In the genomic region with DNA sequence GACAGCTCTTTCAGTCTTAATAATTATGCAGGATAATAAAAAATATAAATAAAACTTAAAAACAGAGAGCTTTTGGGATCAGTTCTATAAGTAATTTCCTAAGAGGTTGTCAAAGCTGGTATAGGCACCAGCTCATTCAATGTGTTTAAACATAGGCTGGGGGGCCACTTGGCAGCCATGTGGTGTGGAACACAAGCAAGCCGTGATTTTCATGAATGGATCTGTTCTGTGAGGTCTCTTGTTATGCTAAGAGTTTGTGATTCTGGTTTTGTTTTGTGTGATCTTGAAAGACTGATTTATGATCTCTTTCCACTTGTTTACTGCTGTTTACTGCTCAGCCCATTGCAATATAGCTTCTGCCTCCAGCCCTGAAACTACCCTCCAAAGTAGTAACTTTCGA, we compare ENCODE assay signal across 27 cellular contexts.
DNase-seq lines count a peak whose midpoint lies in the region; ATAC-seq, FAIRE-seq and TF ChIP-seq lines count a peak whose summit lies in the region.
"Had no signal": no experiment of that assay in that cellular context is flagged by ENCODE, and none has a peak within 500 bp of the region (broad histone marks: within the 10 kb centered on the region; RNA-seq: fewer than 3 reads in every experiment).

No MANE protein-coding gene starts in this region.

- in situ Hi-C loops in HAP-1 (cut with MboI; ENCODE audit: low sequenced_read_pairs) (no loop called here), K562 (cut with MboI) (no loop called here)

- no peak overlapping the region for H3K27ac ChIP-seq in K562 (ENCODE audit: extremely low read depth, low read depth, low read length)
- H3K27ac ChIP-seq: BLaER1 had no signal

- H4K20me1 ChIP-seq in K562 (replicated peaks; ENCODE audit: control insufficient read depth, insufficient read depth, low read length), result no peaks in the 10 kb centered on the region
- H4K20me1 ChIP-seq: BLaER1 had no signal

- no peak for FAIRE-seq in K562 (lab: Jason Lieb, UNC)
- FAIRE-seq in urothelium cell line (lab: Jason Lieb, UNC), result no peak
- FAIRE-seq: A204.1, GM12878, GM12892, GM18507 had no signal

- TF ChIP-seq EP300 in K562 (IDR thresholded peaks at IDR 0.05; ENCODE audit: low read length), result no peak

- no peaks in the 10 kb centered on the region for H3K36me3 ChIP-seq in HAP-1 (replicated peaks)
- H3K36me3 ChIP-seq in K562 (ENCODE audit: control insufficient read depth, insufficient read depth, low read length), result no peaks in the 10 kb centered on the region
- H3K36me3 ChIP-seq: BE2C had no signal

- H3K9me3 ChIP-seq in HAP-1, result no peaks in the 10 kb centered on the region
- H3K9me3 ChIP-seq in K562 (replicated peaks; ENCODE audit: control insufficient read depth, insufficient read depth, low read depth, low read length), result no peaks in the 10 kb centered on the region
- H3K9me3 ChIP-seq: BE2C, BLaER1 had no signal

- H3K27me3 Mint-ChIP-seq in mesothelial cell of epicardium (ENCODE audit: low read depth), result no peaks in the 10 kb centered on the region
- H3K27me3 Mint-ChIP-seq in progenitor cell of endocrine pancreas, result no peaks in the 10 kb centered on the region
- H3K27me3 Mint-ChIP-seq: CD4-positive, alpha-beta memory T cell; CD4-positive, CD25-positive, alpha-beta regulatory T cell had no signal

- H3K4me2 ChIP-seq in K562 (ENCODE audit: insufficient read depth, low read length), result no peak overlapping the region
- H3K4me2 ChIP-seq: BLaER1 had no signal

- TF ChIP-seq POLR2A in K562 (conservative IDR thresholded peaks at IDR 0.05), result no peak

- no peak for TF ChIP-seq RAD21 in K562 (CRISPR knock-in tag; conservative IDR thresholded peaks at IDR 0.05 in 1 of 2, IDR thresholded peaks at IDR 0.05 in 1 of 2)

- POLR2A ChIA-PET in K562 (lab: Yijun Ruan, JAX), result no interaction called here

- no TSS peak for BruUV-seq in K562 (replicated peaks; lab: Mats Ljungman, UMichigan)

- peaks cover 43% of the 10 kb centered on the region for H3K4me1 Mint-ChIP-seq in mesothelial cell of epicardium
- peaks cover 19% of the 10 kb centered on the region for H3K4me1 Mint-ChIP-seq in progenitor cell of endocrine pancreas (ENCODE audit: low read depth)
- H3K4me1 Mint-ChIP-seq: CD4-positive, alpha-beta memory T cell; CD8-positive, alpha-beta memory T cell had no signal

- H3K4me3 ChIP-seq in HAP-1, result no peak overlapping the region
- H3K4me3 ChIP-seq in K562, result no peak overlapping the region
- H3K4me3 ChIP-seq: BLaER1, GM12878 had no signal

- no peak for ATAC-seq in K562
- ATAC-seq: GM12878 had no signal

- DNase-seq in HAP-1 (ENCODE audit: low spot score in 2 of 2) (peak; percentile 70 to 72), K562 (ENCODE audit: extremely low read depth in 1 of 4, low spot score in 3 of 4) (no peak), mesothelial cell of epicardium (ENCODE audit: low spot score in 2 of 2, unreplicated experiment in 2 of 2) (no peak), urothelium cell line (ENCODE audit: low spot score) (no peak), progenitor cell of endocrine pancreas (ENCODE audit: low spot score, unreplicated experiment) (no peak)
- no peak for DNase-seq in activated CD4-positive, alpha-beta T cell treated with anti-CD3 and anti-CD28 coated beads, Interleukin-2, amount 50 U/mL, for 4 hours
- DNase-seq: 8988T; ACHN; BE2C; C1 segment of cervical spinal cord; CD4-positive, alpha-beta memory T cell; CD4-positive, CD25-positive, alpha-beta regulatory T cell; CD8-positive, alpha-beta memory T cell; COR-L47; DMS 273 treated with DMSO at 0.1 percent for 48 hours; DMS153; DMS53; DMS79; DND-41; EL; GDM1 had no signal

- H3K4me1 ChIP-seq in HAP-1 (peaks cover 19% of the 10 kb centered on the region), K562 (replicated peaks in 1 of 2; ENCODE audit: control insufficient read depth in 2 of 2, insufficient read depth in 2 of 2, low read length in 2 of 2) (no peaks in the 10 kb centered on the region; a peak in 1 of 5 replicates)
- H3K4me1 ChIP-seq: BE2C, BLaER1 had no signal

- no peak overlapping the region for H3K9ac ChIP-seq in K562 (ENCODE audit: insufficient read depth in 1 of 2, low read depth in 2 of 2, low read length in 2 of 2)
- H3K9ac ChIP-seq: BLaER1 had no signal

- H3K4me3 Mint-ChIP-seq in mesothelial cell of epicardium, result no peak overlapping the region
- H3K4me3 Mint-ChIP-seq in progenitor cell of endocrine pancreas (ENCODE audit: low read depth), result no peak overlapping the region
- H3K4me3 Mint-ChIP-seq: CD14-positive monocyte; CD4-positive, alpha-beta memory T cell; CD4-positive, CD25-positive, alpha-beta regulatory T cell; CD8-positive, alpha-beta memory T cell had no signal

- 53% methylated on average over 2 of the region's 2 CpGs for WGBS in K562 (ENCODE audit: insufficient coverage, low coverage, missing lambda C conversion rate)

- intact Hi-C loops in K562 (cut with micrococcal nuclease), result no loop called here

- no peak overlapping the region for H2AFZ ChIP-seq in K562 (ENCODE audit: low read depth, low read length)

- CTCF ChIA-PET in K562 (lab: Yijun Ruan, JAX; ENCODE audit: low intra/inter-chr PET ratio), result no interaction called here

- H3K27ac Mint-ChIP-seq in mesothelial cell of epicardium (peak overlapping the region; percentile 6), progenitor cell of endocrine pancreas (no peak overlapping the region)
- H3K27ac Mint-ChIP-seq: CD4-positive, alpha-beta memory T cell; CD4-positive, CD25-positive, alpha-beta regulatory T cell; CD8-positive, alpha-beta memory T cell had no signal

- H3K79me2 ChIP-seq in K562 (ENCODE audit: control insufficient read depth, insufficient read depth, low read length), result no peaks in the 10 kb centered on the region

- H3K9me3 Mint-ChIP-seq in mesothelial cell of epicardium (no peaks in the 10 kb centered on the region), progenitor cell of endocrine pancreas (ENCODE audit: low read depth) (no peaks in the 10 kb centered on the region)
- H3K9me3 Mint-ChIP-seq: CD14-positive monocyte; CD4-positive, alpha-beta memory T cell; CD4-positive, CD25-positive, alpha-beta regulatory T cell; CD8-positive, alpha-beta memory T cell had no signal

- peaks cover 3% of the 10 kb centered on the region for H3K36me3 Mint-ChIP-seq in mesothelial cell of epicardium
- peaks cover 8% of the 10 kb centered on the region for H3K36me3 Mint-ChIP-seq in progenitor cell of endocrine pancreas (ENCODE audit: insufficient read depth)

- no peaks in the 10 kb centered on the region for H3K9me1 ChIP-seq in K562 (ENCODE audit: control insufficient read depth, insufficient read depth, low read length)

- no peak for TF ChIP-seq CTCF in K562 (IDR thresholded peaks at IDR 0.05 in 2 of 3, conservative IDR thresholded peaks at IDR 0.05 in 1 of 3; ENCODE audit: insufficient read depth in 2 of 3, low read depth in 1 of 3, low read length in 3 of 3)
- no peak for TF ChIP-seq CTCF in mesothelial cell of epicardium (IDR thresholded peaks at IDR 0.05; ENCODE audit: unreplicated experiment)
- TF ChIP-seq CTCF in progenitor cell of endocrine pancreas (IDR thresholded peaks at IDR 0.05; ENCODE audit: unreplicated experiment), result no peak

- H3K27me3 ChIP-seq in HAP-1 (ENCODE audit: low read depth) (no peaks in the 10 kb centered on the region), K562 (ENCODE audit: control insufficient read depth in 2 of 2, insufficient read depth in 2 of 2, low read length in 2 of 2) (no peaks in the 10 kb centered on the region)
- H3K27me3 ChIP-seq: BE2C, BLaER1 had no signal

TF ChIP-seq in K562, 482 proteins besides CTCF, POLR2A, EP300 and RAD21:
- TF ChIP-seq TAF1 (IDR thresholded peaks at IDR 0.05; ENCODE audit: control insufficient read depth, extremely low read depth, insufficient read depth, low read length, severe bottlenecking) (no peak), MAFF (IDR thresholded peaks at IDR 0.05; ENCODE audit: low read length) (no peak), MEIS2 (IDR thresholded peaks at IDR 0.05; ENCODE audit: partially characterized antibody) (peak; percentile 47)
TF ChIP-seq in K562: peak in this region for 1.

Comparison
In these comparisons a context has a peak if more than half of its experiments do, and no peak if none do; other contexts are left out.
1. DNase-seq: peak in HAP-1 (2 of 2); none in K562 (0 of 4), mesothelial cell of epicardium (0 of 2), urothelium cell line (single experiment), progenitor cell of endocrine pancreas (single experiment) and activated CD4-positive, alpha-beta T cell treated with anti-CD3 and anti-CD28 coated beads, Interleukin-2, amount 50 U/mL, for 4 hours (0 of 2).